8 cellular contexts compared by ENCODE assay signal in genomic region chr17:8158267-8159031, GRCh38. TPM values are rescaled to one million over a fixed set of nuclear protein-coding genes. Genes with fewer than 3 reads are reported as not detected.
DNase-seq lines count a peak whose midpoint lies in the region; ATAC-seq and TF ChIP-seq lines count a peak whose summit lies in the region.

No MANE protein-coding gene starts in this region.

- no peaks in the 10 kb centered on the region for H3K9me3 ChIP-seq in KOPT-K1 (ENCODE audit: insufficient read depth, low read length, poor library complexity, severe bottlenecking)
- H3K9me3 ChIP-seq in subcutaneous abdominal adipose tissue (ENCODE audit: control insufficient read depth in 5 of 5, low read length in 5 of 5), result peaks cover 0 to 2% (median 0%) of the 10 kb centered on the region in 5 donors

- H3K36me3 ChIP-seq in KOPT-K1 (ENCODE audit: insufficient read depth, low read length), result peaks cover 31% of the 10 kb centered on the region
- H3K36me3 ChIP-seq in subcutaneous abdominal adipose tissue (ENCODE audit: control insufficient read depth in 5 of 5, insufficient read depth in 5 of 5, low read length in 5 of 5), result peaks cover 2 to 29% (median 25%) of the 10 kb centered on the region in 5 donors

- H3K27ac ChIP-seq in KOPT-K1 (ENCODE audit: low read depth, low read length, poor library complexity, severe bottlenecking) (peak overlapping the region; percentile 38), foreskin keratinocyte (no peak overlapping the region), subcutaneous abdominal adipose tissue (ENCODE audit: low read depth, low read length) (peak overlapping the region; percentile 90)

- TF ChIP-seq CTCF in foreskin keratinocyte (conservative IDR thresholded peaks at IDR 0.05), result peak; percentile 85

- H3K4me1 ChIP-seq in foreskin keratinocyte (no peaks in the 10 kb centered on the region), subcutaneous abdominal adipose tissue (ENCODE audit: control insufficient read depth in 5 of 5, insufficient read depth in 5 of 5, low read length in 5 of 5) (peaks cover 18 to 67% (median 57%) of the 10 kb centered on the region in 5 donors)

- H3K27me3 ChIP-seq in foreskin keratinocyte (no peaks in the 10 kb centered on the region), subcutaneous abdominal adipose tissue (ENCODE audit: control insufficient read depth in 5 of 5, insufficient read depth in 4 of 5, low read length in 5 of 5) (peaks cover 0 to 5% (median 0%) of the 10 kb centered on the region in 5 donors)

- peak overlapping the region in 2 of 5 donors; percentile 3 to 68 for H3K9ac ChIP-seq in subcutaneous abdominal adipose tissue (ENCODE audit: low read length in 5 of 5)

- DNase-seq in DMS79 treated with DMSO at 0.1 percent for 48 hours (lab: John Stamatoyannopoulos, UW) (peak; percentile 30), SIG-M5 treated with dmso at 0.1 percent for 504 hours (lab: John Stamatoyannopoulos, UW; ENCODE audit: unreplicated experiment) (peak; percentile 91), foreskin keratinocyte (peak; percentile 32 to 61), nucleus accumbens (lab: John Stamatoyannopoulos, UW) (peak in 54 of 56 donors; percentile 25 to 94 (median 76))
- DNase-seq in activated naive CD4-positive, alpha-beta T cell (lab: John Stamatoyannopoulos, UW), result peak; percentile 65 to 84 (median 81)

- peak; percentile 3 for ATAC-seq in foreskin keratinocyte
- ATAC-seq in HG02885 (IDR thresholded peaks at IDR 0.05; ENCODE audit: poor library complexity, unreplicated experiment), result no peak

- H3K4me3 ChIP-seq in subcutaneous abdominal adipose tissue (ENCODE audit: low read depth in 1 of 5, low read length in 5 of 5), result peak overlapping the region in 3 of 5 donors; percentile 22 to 44 (median 44)

RNA-seq across cellular contexts. Expression of gene VAMP2, which starts 4.3 kb away (rescaled TPM):
- total RNA-seq in foreskin keratinocyte, result 5.5 and 6.9 TPM in 2 replicates
- polyA plus RNA-seq in foreskin keratinocyte, result 15.2 and 17.7 TPM in 2 replicates

RNA-seq across cellular contexts. Expression of gene PER1, which starts 6.2 kb away (rescaled TPM):
- total RNA-seq in foreskin keratinocyte, result 25.8 and 28.2 TPM in 2 replicates
- polyA plus RNA-seq in foreskin keratinocyte, result 15.2 and 19.9 TPM in 2 replicates

RNA-seq across cellular contexts. Expression of gene TMEM107, which starts 17.7 kb away (rescaled TPM):
- 23.0 and 24.9 TPM in 2 replicates for total RNA-seq in foreskin keratinocyte
- 24.1 and 25.4 TPM in 2 replicates for polyA plus RNA-seq in foreskin keratinocyte

RNA-seq across cellular contexts. Expression of gene BORCS6, which starts 31.5 kb away (rescaled TPM):
- 8.0 and 8.5 TPM in 2 replicates for total RNA-seq in foreskin keratinocyte
- polyA plus RNA-seq in foreskin keratinocyte, result 8.6 and 9.8 TPM in 2 replicates

RNA-seq across cellular contexts. Expression of gene HES7, which starts 34.5 kb away (rescaled TPM):
- 1.0 and 1.1 TPM in 2 replicates for total RNA-seq in foreskin keratinocyte
- 2.6 and 2.8 TPM in 2 replicates for polyA plus RNA-seq in foreskin keratinocyte

Comparison
In these comparisons a context has a peak if more than half of its experiments do, and no peak if none do; other contexts are left out.
1. DNase-seq: peak in every context shown above with its lines; median percentile 91 in SIG-M5 treated with dmso at 0.1 percent for 504 hours; 81 in activated naive CD4-positive, alpha-beta T cell; 76 in nucleus accumbens; 46 in foreskin keratinocyte; 30 in DMS79 treated with DMSO at 0.1 percent for 48 hours.